ENCODE assay signal across 8 cellular contexts in genomic region chr12:108696111-108696995, GRCh38. TPM values are rescaled to one million over a fixed set of nuclear protein-coding genes. Genes with fewer than 3 reads are reported as not detected.
DNase-seq lines count a peak whose midpoint lies in the region; ATAC-seq and TF ChIP-seq lines count a peak whose summit lies in the region.

No MANE protein-coding gene starts in this region.

- WGBS in heart left ventricle, 4 donors = 48 to 61% (median 50%) methylated on average over 9 of the region's 9 CpGs

- peak overlapping the region; percentile 75 for H3K27ac Mint-ChIP-seq in activated T-helper 1 cell treated with anti-CD3 and anti-CD28 coated beads, Interleukin-12 subunit alpha, Interleukin-12 subunit beta, Interleukin-2, Interleukin-4 antibody, amounts not matched to agents 30 ng/mL and 10 ng/mL and 1 ng/mL, durations not matched to agents 14 hours and 24 hours and 36 hours

- H3K27ac ChIP-seq in heart left ventricle (peak overlapping the region in 9 of 12 donors; percentile 30 to 96 (median 45)), upper lobe of right lung (peak overlapping the region; percentile 45)

- no peaks in the 10 kb centered on the region for H3K27me3 Mint-ChIP-seq in activated T-helper 1 cell treated with anti-CD3 and anti-CD28 coated beads, Interleukin-12 subunit alpha, Interleukin-12 subunit beta, Interleukin-2, Interleukin-4 antibody, amounts not matched to agents 30 ng/mL and 10 ng/mL and 1 ng/mL, durations not matched to agents 14 hours and 24 hours and 36 hours (ENCODE audit: insufficient read depth)

- H3K27me3 ChIP-seq in heart left ventricle (no peaks in the 10 kb centered on the region), upper lobe of right lung (no peaks in the 10 kb centered on the region)

- H3K36me3 ChIP-seq in heart left ventricle (peaks cover 0 to 51% (median 28%) of the 10 kb centered on the region in 9 donors), upper lobe of right lung (peaks cover 30% of the 10 kb centered on the region)

- TF ChIP-seq POLR2A in heart left ventricle (IDR thresholded peaks at IDR 0.05) = no peak

- peak overlapping the region; percentile 19 for H3K4me3 Mint-ChIP-seq in activated T-helper 1 cell treated with anti-CD3 and anti-CD28 coated beads, Interleukin-12 subunit alpha, Interleukin-12 subunit beta, Interleukin-2, Interleukin-4 antibody, amounts not matched to agents 30 ng/mL and 10 ng/mL and 1 ng/mL, durations not matched to agents 14 hours and 24 hours and 36 hours

- ATAC-seq in heart left ventricle (peak in 1 of 4 donors; percentile 7), left ventricle myocardium superior (no peak), upper lobe of right lung (peak; percentile 26), HG03108 (IDR thresholded peaks at IDR 0.05; ENCODE audit: unreplicated experiment) (no peak)

- TF ChIP-seq CTCF in heart left ventricle (IDR thresholded peaks at IDR 0.05) = no peak
- no peak for TF ChIP-seq CTCF in upper lobe of right lung (IDR thresholded peaks at IDR 0.05)

- peaks cover 33% of the 10 kb centered on the region for H3K36me3 Mint-ChIP-seq in activated T-helper 1 cell treated with anti-CD3 and anti-CD28 coated beads, Interleukin-12 subunit alpha, Interleukin-12 subunit beta, Interleukin-2, Interleukin-4 antibody, amounts not matched to agents 30 ng/mL and 10 ng/mL and 1 ng/mL, durations not matched to agents 14 hours and 24 hours and 36 hours (ENCODE audit: low read depth)

- H3K9me3 Mint-ChIP-seq in activated T-helper 1 cell treated with anti-CD3 and anti-CD28 coated beads, Interleukin-12 subunit alpha, Interleukin-12 subunit beta, Interleukin-2, Interleukin-4 antibody, amounts not matched to agents 30 ng/mL and 10 ng/mL and 1 ng/mL, durations not matched to agents 14 hours and 24 hours and 36 hours = no peaks in the 10 kb centered on the region

- DNase-seq in heart left ventricle = no peak
- DNase-seq in left ventricle myocardium superior = no peak
- no peak for DNase-seq in activated T-helper 1 cell treated with anti-CD3 and anti-CD28 coated beads, Interleukin-12 subunit alpha, Interleukin-12 subunit beta, Interleukin-2, Interleukin-4 antibody, amounts not matched to agents 30 ng/mL and 10 ng/mL and 1 ng/mL, durations not matched to agents 14 hours and 24 hours and 36 hours (ENCODE audit: low spot score)
- peak; percentile 56 for DNase-seq in left kidney (ENCODE audit: low read depth, low spot score)
- no peak for DNase-seq in upper lobe of right lung
- no peak for DNase-seq in dermis blood vessel endothelial cell
- no peak for DNase-seq in activated gamma-delta T cell treated with Interleukin-2 at 50 U/mL for 16 hours

- H3K4me3 ChIP-seq in heart left ventricle (no peak overlapping the region), upper lobe of right lung (no peak overlapping the region)

- H3K9me3 ChIP-seq in heart left ventricle = no peaks in the 10 kb centered on the region
- H3K9me3 ChIP-seq in upper lobe of right lung = no peaks in the 10 kb centered on the region

- peaks cover 48% of the 10 kb centered on the region for H3K4me1 Mint-ChIP-seq in activated T-helper 1 cell treated with anti-CD3 and anti-CD28 coated beads, Interleukin-12 subunit alpha, Interleukin-12 subunit beta, Interleukin-2, Interleukin-4 antibody, amounts not matched to agents 30 ng/mL and 10 ng/mL and 1 ng/mL, durations not matched to agents 14 hours and 24 hours and 36 hours (ENCODE audit: low read depth)

- intact Hi-C loops in heart left ventricle (cut with DNase I) = no loop called here
- intact Hi-C loops in left ventricle myocardium superior (cut with micrococcal nuclease) = no loop called here
- intact Hi-C loops in activated T-helper 1 cell treated with anti-CD3 and anti-CD28 coated beads, Interleukin-12 subunit alpha, Interleukin-12 subunit beta, Interleukin-2, Interleukin-4 antibody, amounts not matched to agents 30 ng/mL and 10 ng/mL and 1 ng/mL, durations not matched to agents 14 hours and 24 hours and 36 hours (cut with micrococcal nuclease) = loop anchor here (1.0 kb wide), 1 partner anchor 34 kb away; no protein-coding TSS in a partner anchor
- intact Hi-C loops in upper lobe of right lung (cut with DNase I) = no loop called here

- peaks cover 10 to 89% (median 71%) of the 10 kb centered on the region in 12 donors for H3K4me1 ChIP-seq in heart left ventricle
- H3K4me1 ChIP-seq in upper lobe of right lung = peaks cover 49% of the 10 kb centered on the region

RNA-seq across cellular contexts. Expression of gene CORO1C, which starts 35.0 kb away (rescaled TPM):
- total RNA-seq in heart left ventricle = 100 to 1,000 TPM in 1 of 9 donors, 10 to 100 TPM in 8; 48.3 to 119 (median 68.5) TPM
- polyA plus RNA-seq in heart left ventricle = 10 to 100 TPM; 18.3 to 55.2 TPM
- 68.0 TPM for total RNA-seq in left ventricle myocardium superior
- total RNA-seq in activated T-helper 1 cell treated with anti-CD3 and anti-CD28 coated beads, Interleukin-12 subunit alpha, Interleukin-12 subunit beta, Interleukin-2, Interleukin-4 antibody, amounts not matched to agents 30 ng/mL and 10 ng/mL and 1 ng/mL, durations not matched to agents 14 hours and 24 hours and 36 hours = 46.1 and 49.7 TPM in 2 replicates
- total RNA-seq in upper lobe of right lung = 257 TPM
- total RNA-seq in dermis blood vessel endothelial cell = 131 and 213 TPM in 2 replicates
